ENCODE assay signal across 10 cellular contexts in genomic region chr5:28576022-28576421, GRCh38.
DNase-seq lines count a peak whose midpoint lies in the region; ATAC-seq and TF ChIP-seq lines count a peak whose summit lies in the region.
"Had no signal": no experiment of that assay in that cellular context is flagged by ENCODE, and none has a peak within 500 bp of the region (broad histone marks: within the 10 kb centered on the region; RNA-seq: fewer than 3 reads in every experiment).

No MANE protein-coding gene starts in this region.

- H3K4me3 ChIP-seq in MM.1S (ENCODE audit: low read length) (no peak overlapping the region), astrocyte of the spinal cord (ENCODE audit: low read depth, low read length) (no peak overlapping the region), osteoblast (ENCODE audit: insufficient read depth, low read length) (no peak overlapping the region)

- H3K4me1 ChIP-seq in MM.1S (ENCODE audit: low read length) = no peaks in the 10 kb centered on the region
- no peaks in the 10 kb centered on the region for H3K4me1 ChIP-seq in osteoblast (ENCODE audit: insufficient read depth, low read length)

- H3K4me3 Mint-ChIP-seq in naive thymus-derived CD8-positive, alpha-beta T cell = no peak overlapping the region

- H4K20me1 ChIP-seq in MM.1S (ENCODE audit: insufficient read depth, low read length) (no peaks in the 10 kb centered on the region), osteoblast (ENCODE audit: insufficient read depth, low read length) (no peaks in the 10 kb centered on the region)

- ATAC-seq in naive thymus-derived CD8-positive, alpha-beta T cell = no peak
- ATAC-seq in GM19467 (IDR thresholded peaks at IDR 0.05; ENCODE audit: unreplicated experiment) = no peak

- no peak overlapping the region for H3K9ac ChIP-seq in MM.1S (ENCODE audit: low read length)

- H3K36me3 ChIP-seq in MM.1S (replicated peaks; ENCODE audit: insufficient read depth, low read length) = no peaks in the 10 kb centered on the region
- H3K36me3 ChIP-seq in osteoblast (ENCODE audit: insufficient read depth, low read length) = no peaks in the 10 kb centered on the region

- POLR2A ChIA-PET in naive thymus-derived CD8-positive, alpha-beta T cell (lab: Charles Lee) = no interaction called here

- H3K27ac ChIP-seq in MM.1S (ENCODE audit: low read length) = no peak overlapping the region
- no peak overlapping the region for H3K27ac ChIP-seq in osteoblast (ENCODE audit: low read depth, low read length)

- H3F3A ChIP-seq in MM.1S (ENCODE audit: insufficient read depth, low read length) = no peaks in the 10 kb centered on the region

- TF ChIP-seq CTCF in MM.1S (IDR thresholded peaks at IDR 0.05; ENCODE audit: low read length) (peak; percentile 14; the same call in 1 of the 2 replicates), astrocyte of the spinal cord (IDR thresholded peaks at IDR 0.05; ENCODE audit: low read depth, low read length) (peak; percentile 51), osteoblast (IDR thresholded peaks at IDR 0.05; ENCODE audit: extremely low read depth, low read depth, low read length) (peak; percentile 31)

- no peak overlapping the region for H3K27ac Mint-ChIP-seq in naive thymus-derived CD8-positive, alpha-beta T cell

- H2AFZ ChIP-seq in MM.1S (ENCODE audit: low read length) (no peak overlapping the region), osteoblast (ENCODE audit: low read length) (no peak overlapping the region)

- peaks cover 5 to 50% (median 29%) of the 10 kb centered on the region in 9 donors for H3K9me3 Mint-ChIP-seq in naive thymus-derived CD8-positive, alpha-beta T cell

- H3K79me2 ChIP-seq in MM.1S (ENCODE audit: low read length) (no peaks in the 10 kb centered on the region), osteoblast (ENCODE audit: insufficient read depth, low read length) (no peaks in the 10 kb centered on the region)

- DNase-seq in DMS153 (lab: John Stamatoyannopoulos, UW) = peak; percentile 13
- no peak for DNase-seq in DMS153 treated with DMSO at 0.1 percent for 48 hours (lab: John Stamatoyannopoulos, UW; ENCODE audit: unreplicated experiment)
- DNase-seq in MM.1S = peak; percentile 27
- peak; percentile 16 for DNase-seq in astrocyte of the spinal cord (ENCODE audit: low read depth, low spot score)
- DNase-seq in osteoblast (ENCODE audit: insufficient read length, low spot score, missing footprints) = no peak
- DNase-seq in naive thymus-derived CD8-positive, alpha-beta T cell = no peak
- DNase-seq in stimulated activated CD4-positive, alpha-beta T cell treated with anti-CD3 and anti-CD28 coated beads, Interleukin-4, amount 100 ng/mL, for 1 hour = no peak
- DNase-seq: NCI-H510A treated with DMSO at 0.1 percent for 48 hours; stimulated activated CD4-positive, alpha-beta T cell treated with anti-CD3 and anti-CD28 coated beads, Interleukin-2, amount 100 ng/mL, for 48 hours had no signal

- H3K9me2 ChIP-seq in MM.1S (replicated peaks; ENCODE audit: insufficient read depth, low read length) = no peaks in the 10 kb centered on the region

- H3K27me3 ChIP-seq in MM.1S (replicated peaks; ENCODE audit: insufficient read depth, low read length) = no peaks in the 10 kb centered on the region
- H3K27me3 ChIP-seq in osteoblast (ENCODE audit: insufficient read depth, low read length) = no peaks in the 10 kb centered on the region

- no peaks in the 10 kb centered on the region for H3K27me3 Mint-ChIP-seq in naive thymus-derived CD8-positive, alpha-beta T cell

- H3K4me1 Mint-ChIP-seq in naive thymus-derived CD8-positive, alpha-beta T cell = no peaks in the 10 kb centered on the region

- H3K4me2 ChIP-seq in MM.1S (ENCODE audit: low read depth, low read length) (no peak overlapping the region), osteoblast (ENCODE audit: insufficient read depth, low read length) (no peak overlapping the region)

- in situ Hi-C loops in astrocyte of the spinal cord (cut with HindIII; ENCODE audit: low sequenced_read_pairs) = no loop called here

- H3K9me3 ChIP-seq in MM.1S (replicated peaks; ENCODE audit: insufficient read depth, low read length) (no peaks in the 10 kb centered on the region), osteoblast (ENCODE audit: low read depth, low read length) (no peaks in the 10 kb centered on the region)

- H3K36me3 Mint-ChIP-seq in naive thymus-derived CD8-positive, alpha-beta T cell = no peaks in the 10 kb centered on the region

Comparison
In these comparisons a context has a peak if more than half of its experiments do, and no peak if none do; other contexts are left out.
1. DNase-seq: peak in DMS153 (single experiment), MM.1S (single experiment) and astrocyte of the spinal cord (single experiment); none in DMS153 treated with DMSO at 0.1 percent for 48 hours (single experiment), osteoblast (single experiment), naive thymus-derived CD8-positive, alpha-beta T cell (0 of 10) and stimulated activated CD4-positive, alpha-beta T cell treated with anti-CD3 and anti-CD28 coated beads, Interleukin-4, amount 100 ng/mL, for 1 hour (single experiment).
2. Peak in every context shown above with its lines, with median percentiles within 50 percentile points of each other: CTCF ChIP-seq.